ENCODE assay signal across 11 cellular contexts in genomic region chr12:2084553-2085296, GRCh38. TPM values are rescaled to one million over a fixed set of nuclear protein-coding genes. Genes with fewer than 3 reads are reported as not detected.
DNase-seq lines count a peak whose midpoint lies in the region; ATAC-seq, FAIRE-seq and TF ChIP-seq lines count a peak whose summit lies in the region.
"Had no signal": no experiment of that assay in that cellular context is flagged by ENCODE, and none has a peak within 500 bp of the region (broad histone marks: within the 10 kb centered on the region; RNA-seq: fewer than 3 reads in every experiment).

No MANE protein-coding gene starts in this region.

- no peak for ATAC-seq in GM18498 (IDR thresholded peaks at IDR 0.05; ENCODE audit: unreplicated experiment)
- ATAC-seq in natural killer cell: no peak
- ATAC-seq: stimulated activated effector memory CD8-positive, alpha-beta T cell treated with anti-CD3 and anti-CD28 coated beads, Interleukin-12 subunit alpha, Interleukin-12 subunit beta, amount 100 ng/mL, for 72 hours had no signal

- H3K4me3 ChIP-seq in astrocyte (ENCODE audit: insufficient read depth, low read depth, low read length) (no peak overlapping the region), WERI-Rb-1 (ENCODE audit: low read depth, low read length) (no peak overlapping the region)

- no peaks in the 10 kb centered on the region for H3K36me3 ChIP-seq in astrocyte (ENCODE audit: insufficient read depth, low read length)
- no peaks in the 10 kb centered on the region for H3K36me3 ChIP-seq in WERI-Rb-1

- H3K79me2 ChIP-seq in astrocyte (ENCODE audit: insufficient read depth, low read length): no peaks in the 10 kb centered on the region

- H3K4me1 ChIP-seq in astrocyte (ENCODE audit: insufficient read depth, low read length): peaks cover 3% of the 10 kb centered on the region

- DNase-seq in A172 (ENCODE audit: low spot score): peak; percentile 31
- no peak for DNase-seq in HEK293T (ENCODE audit: extremely low spot score)
- peak; percentile 77 for DNase-seq in astrocyte (ENCODE audit: low read depth)
- DNase-seq in iris pigment epithelial cell (ENCODE audit: low read depth): peak; percentile 65
- DNase-seq in stimulated activated naive CD4-positive, alpha-beta T cell (lab: John Stamatoyannopoulos, UW): no peak
- DNase-seq in WERI-Rb-1: no peak
- DNase-seq in natural killer cell: no peak

- peaks cover 9% of the 10 kb centered on the region for H3K27me3 Mint-ChIP-seq in astrocyte (ENCODE audit: low read depth, unreplicated experiment)
- peaks cover 13 to 15% of the 10 kb centered on the region in 2 donors for H3K27me3 Mint-ChIP-seq in natural killer cell (ENCODE audit: low read depth in 2 of 2)

- no peak for TF ChIP-seq CTCF in astrocyte (IDR thresholded peaks at IDR 0.05; ENCODE audit: insufficient read depth, low read depth, low read length)
- TF ChIP-seq CTCF in WERI-Rb-1 (IDR thresholded peaks at IDR 0.05; ENCODE audit: low read depth, low read length): no peak
- no peak for TF ChIP-seq CTCF in natural killer cell (IDR thresholded peaks at IDR 0.05)

- H3K27ac Mint-ChIP-seq in astrocyte (ENCODE audit: unreplicated experiment) (peak overlapping the region; percentile 93), natural killer cell (no peak overlapping the region)
- H3K27ac Mint-ChIP-seq: stimulated activated effector memory CD8-positive, alpha-beta T cell treated with anti-CD3 and anti-CD28 coated beads, Interleukin-12 subunit alpha, Interleukin-12 subunit beta, amount 100 ng/mL, for 72 hours had no signal

- H3K4me2 ChIP-seq in astrocyte (ENCODE audit: low read length): peak overlapping the region; percentile 53

- H3K27ac ChIP-seq in astrocyte (ENCODE audit: low read depth, low read length) (peak overlapping the region; percentile 9), WERI-Rb-1 (no peak overlapping the region)
- H3K27ac ChIP-seq: C4-2B had no signal

- no peak overlapping the region for H3K9ac ChIP-seq in astrocyte (ENCODE audit: low read length)

- peak; percentile 73 for FAIRE-seq in astrocyte (lab: Jason Lieb, UNC)

- peaks cover 5% of the 10 kb centered on the region for H3K36me3 Mint-ChIP-seq in astrocyte (ENCODE audit: low read depth, unreplicated experiment)
- no peaks in the 10 kb centered on the region for H3K36me3 Mint-ChIP-seq in natural killer cell
- H3K36me3 Mint-ChIP-seq: stimulated activated effector memory CD8-positive, alpha-beta T cell treated with anti-CD3 and anti-CD28 coated beads, Interleukin-12 subunit alpha, Interleukin-12 subunit beta, amount 100 ng/mL, for 72 hours had no signal

- H3K4me3 Mint-ChIP-seq in astrocyte (ENCODE audit: unreplicated experiment) (peak overlapping the region; percentile 37), natural killer cell (no peak overlapping the region)
- H3K4me3 Mint-ChIP-seq: stimulated activated effector memory CD8-positive, alpha-beta T cell treated with anti-CD3 and anti-CD28 coated beads, Interleukin-12 subunit alpha, Interleukin-12 subunit beta, amount 100 ng/mL, for 72 hours had no signal

- H3K4me1 Mint-ChIP-seq in astrocyte (ENCODE audit: low read depth, unreplicated experiment) (peaks cover 43% of the 10 kb centered on the region), natural killer cell (no peaks in the 10 kb centered on the region)
- H3K4me1 Mint-ChIP-seq: stimulated activated effector memory CD8-positive, alpha-beta T cell treated with anti-CD3 and anti-CD28 coated beads, Interleukin-12 subunit alpha, Interleukin-12 subunit beta, amount 100 ng/mL, for 72 hours had no signal

- H2AFZ ChIP-seq in astrocyte (ENCODE audit: low read depth, low read length): no peak overlapping the region

- H3K9me3 ChIP-seq in astrocyte (ENCODE audit: insufficient read depth, low read depth, low read length): peaks cover 2% of the 10 kb centered on the region
- peaks cover 6% of the 10 kb centered on the region for H3K9me3 ChIP-seq in WERI-Rb-1 (ENCODE audit: severe bottlenecking)

- intact Hi-C loops in natural killer cell (cut with micrococcal nuclease): no loop called here

- H3K9me3 Mint-ChIP-seq in astrocyte (ENCODE audit: unreplicated experiment): peaks cover 5% of the 10 kb centered on the region
- no peaks in the 10 kb centered on the region for H3K9me3 Mint-ChIP-seq in natural killer cell

- POLR2A ChIA-PET in HEK293T (lab: Yijun Ruan, JAX): no interaction called here

- peaks cover 5% of the 10 kb centered on the region for H4K20me1 ChIP-seq in astrocyte (ENCODE audit: insufficient read depth, low read length)

- no peaks in the 10 kb centered on the region for H3K27me3 ChIP-seq in astrocyte (ENCODE audit: insufficient read depth, low read length)
- no peaks in the 10 kb centered on the region for H3K27me3 ChIP-seq in WERI-Rb-1 (ENCODE audit: insufficient read depth, low read depth, severe bottlenecking)

- CTCF ChIA-PET in HEK293T (lab: Yijun Ruan, JAX): interaction anchor here (0.6 kb wide), 1 partner anchor 199 kb away, joined by 3 read pairs; no protein-coding TSS in a partner anchor

TF ChIP-seq in HEK293T, 16 proteins besides CTCF, POLR2A, EP300 and RAD21:
- TF ChIP-seq FOXK2 (IDR thresholded peaks at IDR 0.05) (no peak), L3MBTL2 (conservative IDR thresholded peaks at IDR 0.05) (no peak), PKNOX1 (IDR thresholded peaks at IDR 0.05) (peak; percentile 56; the same call in 1 of the 2 replicates), ARNT (IDR thresholded peaks at IDR 0.05) (no peak), LEF1 (IDR thresholded peaks at IDR 0.05; ENCODE audit: borderline replicate concordance) (no peak), BHLHE40 (IDR thresholded peaks at IDR 0.05; ENCODE audit: borderline replicate concordance) (no peak), CTBP1 (IDR thresholded peaks at IDR 0.05; ENCODE audit: borderline replicate concordance) (no peak), FOXA1 (IDR thresholded peaks at IDR 0.05) (no peak)

RNA-seq across cellular contexts. Expression of gene CACNA1C, which starts 31.9 kb away (rescaled TPM):
- 0.05 and 0.22 TPM in 2 replicates for total RNA-seq in A172 (2014; rRNA removed; shearing (Covaris generic))
- total RNA-seq in astrocyte (1.5 and 2.1 TPM in 2 replicates), natural killer cell (under 1 TPM; 0.07 to 0.35 (median 0.08) TPM)
- total RNA-seq: HT1080 had no signal

Comparison
In these comparisons a context has a peak if more than half of its experiments do, and no peak if none do; other contexts are left out.
1. DNase-seq: peak in A172 (single experiment), astrocyte (single experiment) and iris pigment epithelial cell (single experiment); none in HEK293T (single experiment), stimulated activated naive CD4-positive, alpha-beta T cell (0 of 6), WERI-Rb-1 (single experiment) and natural killer cell (single experiment).